In genomic region chr1:11842154-11843041, GRCh38 we compare ENCODE assay signal across 1 cellular context.
TF ChIP-seq lines count a peak whose summit lies in the region.

No MANE protein-coding gene starts in this region.

TF ChIP-seq in K562, 482 proteins besides CTCF, POLR2A, EP300 and RAD21 (continued from another document and continues in another):
- TF ChIP-seq NELFE (IDR thresholded peaks at IDR 0.05; ENCODE audit: insufficient read depth, insufficient read length) (no peak), RFX5 (IDR thresholded peaks at IDR 0.05; ENCODE audit: low read depth, low read length) (no peak), ZNF785 (CRISPR knock-in tag; IDR thresholded peaks at IDR 0.05) (no peak), PBX2 (CRISPR knock-in tag; IDR thresholded peaks at IDR 0.05; ENCODE audit: low read depth) (no peak), PBX2 (tag; conservative IDR thresholded peaks at IDR 0.05; ENCODE audit: low read depth) (peak; percentile 75), MGA (IDR thresholded peaks at IDR 0.05) (peak; percentile 93), SFPQ (IDR thresholded peaks at IDR 0.05; ENCODE audit: low read depth, low read length) (no peak), ASH1L (IDR thresholded peaks at IDR 0.05; ENCODE audit: borderline replicate concordance, low read depth, partially characterized antibody) (no peak), TEAD1 (CRISPR knock-in tag; IDR thresholded peaks at IDR 0.05) (peak; percentile 82 to 87; a peak in 3 of 4 replicates), MYNN (IDR thresholded peaks at IDR 0.05) (peak; percentile 61; the same call in 1 of the 2 replicates), MYNN (CRISPR knock-in tag; IDR thresholded peaks at IDR 0.05) (no peak), FOXJ3 (CRISPR knock-in tag; IDR thresholded peaks at IDR 0.05) (no peak), ZNF324 (CRISPR knock-in tag; IDR thresholded peaks at IDR 0.05) (no peak), CHCHD3 (CRISPR knock-in tag; IDR thresholded peaks at IDR 0.05) (no peak), KLF13 (tag; IDR thresholded peaks at IDR 0.05; ENCODE audit: borderline replicate concordance, low read depth) (0 out of 2 replicates have a peak, but pooled peaks have one; percentile 4), ZNF354B (CRISPR knock-in tag; IDR thresholded peaks at IDR 0.05) (no peak), DLX4 (CRISPR knock-in tag; IDR thresholded peaks at IDR 0.05) (no peak), TFAM (CRISPR knock-in tag; conservative IDR thresholded peaks at IDR 0.05) (no peak), TCFL5 (CRISPR knock-in tag; conservative IDR thresholded peaks at IDR 0.05) (no peak), NR2C2 (CRISPR knock-in tag; IDR thresholded peaks at IDR 0.05) (0 out of 2 replicates have a peak, but pooled peaks have one; percentile 19), NR2C2 (tag; IDR thresholded peaks at IDR 0.05) (peak; percentile 88), FOXO4 (CRISPR knock-in tag; IDR thresholded peaks at IDR 0.05) (no peak), CHD1 (IDR thresholded peaks at IDR 0.05; ENCODE audit: low read length) (no peak), MAFG (tag; conservative IDR thresholded peaks at IDR 0.05) (peak; percentile 49; the same call in 1 of the 2 replicates), TOE1 (IDR thresholded peaks at IDR 0.05; ENCODE audit: borderline replicate concordance) (peak; percentile 95), TOE1 (CRISPR knock-in tag; IDR thresholded peaks at IDR 0.05; ENCODE audit: borderline replicate concordance, low read depth) (no peak), PRDM10 (IDR thresholded peaks at IDR 0.05; ENCODE audit: partially characterized antibody) (peak; percentile 35), MTA1 (IDR thresholded peaks at IDR 0.05; ENCODE audit: borderline replicate concordance) (peak; percentile 84), PPARD (CRISPR knock-in tag; IDR thresholded peaks at IDR 0.05) (no peak), NR3C1 (CRISPR knock-in tag; IDR thresholded peaks at IDR 0.05) (no peak), ZFP36 (IDR thresholded peaks at IDR 0.05; ENCODE audit: low read depth, low read length, partially characterized antibody) (no peak), SMARCA5 (IDR thresholded peaks at IDR 0.05) (no peak), RBM25 (IDR thresholded peaks at IDR 0.05; ENCODE audit: low read depth, low read length, severe bottlenecking) (no peak), CBX8 (IDR thresholded peaks at IDR 0.05; ENCODE audit: borderline replicate concordance, extremely low read depth, low read depth, low read length, poor library complexity, severe bottlenecking) (no peak), ZFP30 (CRISPR knock-in tag; IDR thresholded peaks at IDR 0.05; ENCODE audit: borderline replicate concordance) (no peak), JUN (IDR thresholded peaks at IDR 0.05; ENCODE audit: borderline replicate concordance, low read depth, low read length) (peak; percentile 80; the same call in 1 of the 2 replicates), JUN (CRISPR knock-in tag; IDR thresholded peaks at IDR 0.05; ENCODE audit: borderline replicate concordance) (no peak), SMAD1 (IDR thresholded peaks at IDR 0.05; ENCODE audit: low read depth, low read length, partially characterized antibody) (peak; percentile 97), ZSCAN32 (CRISPR knock-in tag; IDR thresholded peaks at IDR 0.05) (no peak), ZNF134 (CRISPR knock-in tag; conservative IDR thresholded peaks at IDR 0.05) (0 out of 2 replicates have a peak, but pooled peaks have one; percentile 12)
